8 cellular contexts compared by ENCODE assay signal in the genomic region with DNA sequence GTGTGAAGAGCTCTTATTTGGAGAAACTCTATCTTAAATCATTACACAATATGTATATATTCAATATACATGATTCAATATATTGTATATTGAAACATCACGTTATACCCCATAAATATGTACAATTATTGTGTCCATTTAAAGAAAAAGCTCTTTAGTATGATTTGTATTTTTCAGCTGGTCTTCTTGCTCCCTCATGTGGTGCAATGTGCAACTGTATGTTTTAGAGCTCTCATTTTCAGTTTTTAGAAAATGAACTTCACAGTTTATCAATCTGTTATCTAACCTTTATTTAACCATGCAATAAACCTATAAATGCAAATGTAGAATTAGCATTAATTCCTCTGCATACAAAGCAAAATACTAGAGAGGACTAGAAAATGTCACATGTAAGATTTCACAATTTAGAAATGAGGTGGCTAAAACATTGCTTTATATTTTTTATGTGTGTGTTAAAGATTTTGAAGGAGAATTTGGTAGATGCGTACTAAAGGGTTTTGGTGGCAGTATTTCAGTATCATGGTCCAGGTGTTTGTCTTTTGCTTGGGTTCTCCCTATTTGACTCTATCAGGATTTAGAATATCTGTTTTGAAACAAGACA.
DNase-seq lines count a peak whose midpoint lies in the region; ATAC-seq, FAIRE-seq and TF ChIP-seq lines count a peak whose summit lies in the region.

No MANE protein-coding gene starts in this region.

- no peak overlapping the region for H3K4me2 ChIP-seq in A549

- DNase-seq in A549 (ENCODE audit: low read depth in 1 of 2, low spot score in 1 of 2) = peak in 1 of 2 experiments; percentile 29
- DNase-seq in GM13977 (ENCODE audit: low spot score) = peak; percentile 16
- peak; percentile 55 for DNase-seq in RKO (ENCODE audit: low spot score)
- no peak for DNase-seq in frontal cortex (ENCODE audit: low spot score in 2 of 2)
- no peak for DNase-seq in omental fat pad (ENCODE audit: low spot score)
- DNase-seq in HuH-7.5 (ENCODE audit: low spot score) = no peak
- DNase-seq in NCI-H2029 (lab: John Stamatoyannopoulos, UW) = no peak
- no peak for DNase-seq in GM19240 (ENCODE audit: insufficient read length, low spot score)

- TF ChIP-seq CTCF in A549 (IDR thresholded peaks at IDR 0.05) = peak; percentile 74
- TF ChIP-seq CTCF in GM13977 (IDR thresholded peaks at IDR 0.05; ENCODE audit: extremely low read depth, insufficient read depth, missing control alignments) = peak; percentile 77
- no peak for TF ChIP-seq CTCF in omental fat pad (IDR thresholded peaks at IDR 0.05)

- TF ChIP-seq RAD21 in A549 (conservative IDR thresholded peaks at IDR 0.05 in 1 of 2, IDR thresholded peaks at IDR 0.05 in 1 of 2) = peak; percentile 81 to 82

- no peak for ATAC-seq in A549
- ATAC-seq in omental fat pad (ENCODE audit: low FRiP score) = no peak

- CTCF ChIA-PET in A549 (lab: Yijun Ruan, JAX) = interaction anchor here (0.7 to 3.5 kb wide), 21 partner anchors 9 to 544 kb away, joined by 3 to 12 read pairs (median 3); no protein-coding TSS in a partner anchor

- TF ChIP-seq POLR2A in A549 (IDR thresholded peaks at IDR 0.05; ENCODE audit: low read length) = no peak

- H3K27ac ChIP-seq in A549 = no peak overlapping the region

- in situ Hi-C loops in GM13977 (cut with MboI; ENCODE audit: low pct_unique_long_range_greater_than_20kb, low sequenced_read_pairs, unreplicated experiment) = no loop called here

- POLR2A ChIA-PET in A549 (lab: Yijun Ruan, JAX) = interaction anchor here (0.5 to 1.1 kb wide), 3 partner anchors 12 to 229 kb away, joined by 3 to 5 read pairs (median 4); no protein-coding TSS in a partner anchor

- WGBS in A549 (ENCODE audit: missing lambda C conversion rate) = 22% methylated on average over 2 of the region's 2 CpGs

- no peak for FAIRE-seq in A549 (lab: Jason Lieb, UNC)
- FAIRE-seq in frontal cortex (lab: Jason Lieb, UNC) = peak; percentile 97

- TF ChIP-seq EP300 in A549 (IDR thresholded peaks at IDR 0.05) = no peak

- no peak overlapping the region for H3K4me3 ChIP-seq in A549

- no peaks in the 10 kb centered on the region for H3K9me3 ChIP-seq in A549

- peaks cover 26% of the 10 kb centered on the region for H3K4me1 ChIP-seq in A549

TF ChIP-seq in A549, 52 proteins besides CTCF, POLR2A, EP300 and RAD21:
- no peak for TF ChIP-seq FOSL2 (IDR thresholded peaks at IDR 0.05)
- TF ChIP-seq FOSL2 (CRISPR knock-in tag; IDR thresholded peaks at IDR 0.05) = no peak
- no peak for TF ChIP-seq CEBPB (IDR thresholded peaks at IDR 0.05)
- TF ChIP-seq SMC3 (IDR thresholded peaks at IDR 0.05) = peak; percentile 61
- TF ChIP-seq RNF2 (IDR thresholded peaks at IDR 0.05; ENCODE audit: borderline replicate concordance, low read depth) = no peak
- TF ChIP-seq, protein P1, sequence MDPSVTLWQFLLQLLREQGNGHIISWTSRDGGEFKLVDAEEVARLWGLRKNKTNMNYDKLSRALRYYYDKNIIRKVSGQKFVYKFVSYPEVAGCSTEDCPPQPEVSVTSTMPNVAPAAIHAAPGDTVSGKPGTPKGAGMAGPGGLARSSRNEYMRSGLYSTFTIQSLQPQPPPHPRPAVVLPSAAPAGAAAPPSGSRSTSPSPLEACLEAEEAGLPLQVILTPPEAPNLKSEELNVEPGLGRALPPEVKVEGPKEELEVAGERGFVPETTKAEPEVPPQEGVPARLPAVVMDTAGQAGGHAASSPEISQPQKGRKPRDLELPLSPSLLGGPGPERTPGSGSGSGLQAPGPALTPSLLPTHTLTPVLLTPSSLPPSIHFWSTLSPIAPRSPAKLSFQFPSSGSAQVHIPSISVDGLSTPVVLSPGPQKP (IDR thresholded peaks at IDR 0.05; ENCODE audit: low read depth, low read length) = no peak
- TF ChIP-seq HEYL (CRISPR knock-in tag; IDR thresholded peaks at IDR 0.05) = no peak

Comparison
In these comparisons a context has a peak if more than half of its experiments do, and no peak if none do; other contexts are left out.
1. DNase-seq: peak in GM13977 (single experiment) and RKO (single experiment); none in frontal cortex (0 of 2), omental fat pad (single experiment), HuH-7.5 (single experiment), NCI-H2029 (single experiment) and GM19240 (single experiment).
2. CTCF ChIP-seq: peak in A549 (single experiment) and GM13977 (single experiment); none in omental fat pad (0 of 3).